Comparison of ENCODE assay signal across 1 cellular context in genomic region chr16:74724820-74725549, GRCh38.
TF ChIP-seq lines count a peak whose summit lies in the region.

No MANE protein-coding gene starts in this region.

TF ChIP-seq in GM23338, 12 proteins besides CTCF, POLR2A, EP300 and RAD21 (continued from another document):
- TF ChIP-seq ZNF462 (CRISPR knock-in tag; IDR thresholded peaks at IDR 0.05) (no peak), STAT1 (IDR thresholded peaks at IDR 0.05; ENCODE audit: unreplicated experiment) (no peak), EZH2 (IDR thresholded peaks at IDR 0.05; ENCODE audit: low read depth, unreplicated experiment) (no peak), JUNB (IDR thresholded peaks at IDR 0.05; ENCODE audit: unreplicated experiment) (no peak)
TF ChIP-seq in GM23338: peak in this region for 0.
